8 cellular contexts compared by ENCODE assay signal in genomic region chr5:86917117-86917579, GRCh38.
DNase-seq lines count a peak whose midpoint lies in the region; ATAC-seq, FAIRE-seq and TF ChIP-seq lines count a peak whose summit lies in the region.

No MANE protein-coding gene starts in this region.

- CTCF ChIA-PET in RWPE1 (lab: Yijun Ruan, JAX): interaction anchor here (0.5 to 0.9 kb wide), 2 partner anchors 25 to 1407 kb away, joined by 3 to 4 read pairs; no protein-coding TSS in a partner anchor
- CTCF ChIA-PET in H1 (lab: Charles Lee; ENCODE audit: partially characterized antibody): interaction anchor here (1.3 to 1.5 kb wide), 2 partner anchors 37 to 40 kb away, joined by 4 read pairs; no protein-coding TSS in a partner anchor

- no peak overlapping the region for H4K91ac ChIP-seq in H1 (replicated peaks; ENCODE audit: insufficient read length, low read length)

- no peak overlapping the region for H3K4ac ChIP-seq in H1 (replicated peaks; ENCODE audit: insufficient read length, low read depth, low read length)

- H3K27me3 ChIP-seq in H1 (replicated peaks in 1 of 4; ENCODE audit: control insufficient read depth in 3 of 4, extremely low read depth in 1 of 4, insufficient read depth in 3 of 4, low read length in 3 of 4): no peaks in the 10 kb centered on the region
- H3K27me3 ChIP-seq in colonic mucosa: no peaks in the 10 kb centered on the region

- 78% methylated on average over 2 of the region's 2 CpGs; no CpG with 5 or more reads in 1 of the 2 experiments for WGBS in H1 (ENCODE audit: extremely low coverage in 1 of 2, insufficient coverage in 1 of 2, insufficient read length in 1 of 2, insufficient replicate concordance in 2 of 2, low coverage in 1 of 2, low lambda C conversion rate in 2 of 2, missing lambda C conversion rate in 1 of 2), 2 experiments

- H3K79me2 ChIP-seq in H1 (ENCODE audit: control insufficient read depth in 1 of 2, insufficient read depth in 2 of 2, low read length in 2 of 2): no peaks in the 10 kb centered on the region

- no peak overlapping the region for H3K14ac ChIP-seq in H1 (ENCODE audit: insufficient read length)

- H2AFZ ChIP-seq in H1 (ENCODE audit: low read length): no peak overlapping the region

- no peak overlapping the region for H4K5ac ChIP-seq in H1 (ENCODE audit: insufficient read length, low read depth, low read length)

- H3K36me3 ChIP-seq in H1 (ENCODE audit: control insufficient read depth in 2 of 4, insufficient read depth in 4 of 4, low read length in 3 of 4) (no peaks in the 10 kb centered on the region), colonic mucosa (no peaks in the 10 kb centered on the region)

- H2BK5ac ChIP-seq in H1 (ENCODE audit: low read depth, low read length): no peak overlapping the region

- H3K9ac ChIP-seq in H1 (replicated peaks in 1 of 4; ENCODE audit: extremely low read depth in 1 of 4, low read depth in 3 of 4, low read length in 3 of 4) (no peak overlapping the region), colonic mucosa (ENCODE audit: low read depth in 2 of 2, low read length in 2 of 2) (no peak overlapping the region)

- H3K4me3 Mint-ChIP-seq in activated T-cell treated with anti-CD3 and anti-CD28 coated beads, Interleukin-2, amount 50 U/mL, for 4 hours: no peak overlapping the region

- TF ChIP-seq EP300 in H1 (IDR thresholded peaks at IDR 0.05; ENCODE audit: borderline replicate concordance in 1 of 2, low read depth in 2 of 2, low read length in 2 of 2): no peak

- H3K23me2 ChIP-seq in H1 (ENCODE audit: low read depth, low read length): no peaks in the 10 kb centered on the region

- POLR2A ChIA-PET in RWPE1 (lab: Yijun Ruan, JAX; ENCODE audit: low non-redundant PET) (no interaction called here), H1 (lab: Charles Lee; ENCODE audit: partially characterized antibody) (no interaction called here)

- no peak overlapping the region for H2AK5ac ChIP-seq in H1 (ENCODE audit: low read depth, low read length)

- no peak for TF ChIP-seq RAD21 in H1 (IDR thresholded peaks at IDR 0.05 in 1 of 2, conservative IDR thresholded peaks at IDR 0.05 in 1 of 2; ENCODE audit: low read depth in 2 of 2, low read length in 2 of 2)

- peak; percentile 28 to 65 for ATAC-seq in activated T-cell treated with anti-CD3 and anti-CD28 coated beads, Interleukin-2, amount 50 U/mL, for 4 hours
- no peak for ATAC-seq in HG03521 (IDR thresholded peaks at IDR 0.05; ENCODE audit: unreplicated experiment)
- no peak for ATAC-seq in HG03159 (IDR thresholded peaks at IDR 0.05; ENCODE audit: unreplicated experiment)

- TF ChIP-seq CTCF in RWPE1 (conservative IDR thresholded peaks at IDR 0.05; ENCODE audit: low read depth) (no peak), H1 (IDR thresholded peaks at IDR 0.05; ENCODE audit: control extremely low read depth in 1 of 3, insufficient read depth in 1 of 3, low read depth in 1 of 3, low read length in 3 of 3) (no peak), colonic mucosa (IDR thresholded peaks at IDR 0.05) (no peak)

- no peak for TF ChIP-seq POLR2A in H1 (IDR thresholded peaks at IDR 0.05; ENCODE audit: control extremely low read depth in 1 of 2, low read depth in 2 of 2, low read length in 2 of 2)

- H3K4me3 ChIP-seq in H1 (ENCODE audit: extremely low read depth in 1 of 4, insufficient read depth in 2 of 4, low read depth in 3 of 4, low read length in 4 of 4) (no peak overlapping the region), skeletal muscle cell (ENCODE audit: low read depth, low read length) (no peak overlapping the region), colonic mucosa (no peak overlapping the region)

- no peak overlapping the region for H2BK120ac ChIP-seq in H1 (replicated peaks; ENCODE audit: low read depth, low read length)

- no peaks in the 10 kb centered on the region for H3K9me3 Mint-ChIP-seq in activated T-cell treated with anti-CD3 and anti-CD28 coated beads, Interleukin-2, amount 50 U/mL, for 4 hours

- H3K27ac ChIP-seq in RWPE1 (no peak overlapping the region), H1 (ENCODE audit: low read depth, low read length) (no peak overlapping the region), colonic mucosa (no peak overlapping the region)

- no peak overlapping the region for H3K4me2 ChIP-seq in H1 (ENCODE audit: insufficient read depth in 1 of 2, low read depth in 2 of 2, low read length in 2 of 2)

- H3K56ac ChIP-seq in H1 (replicated peaks; ENCODE audit: insufficient read length, low read depth, low read length): no peak overlapping the region

- no peak overlapping the region for H2BK12ac ChIP-seq in H1 (ENCODE audit: low read depth, low read length)

- no peaks in the 10 kb centered on the region for H3K4me1 ChIP-seq in H1 (replicated peaks in 1 of 4; ENCODE audit: control insufficient read depth in 3 of 4, insufficient read depth in 4 of 4, low read length in 3 of 4)
- no peaks in the 10 kb centered on the region for H3K4me1 ChIP-seq in colonic mucosa

- H3K27me3 Mint-ChIP-seq in activated T-cell treated with anti-CD3 and anti-CD28 coated beads, Interleukin-2, amount 50 U/mL, for 4 hours (ENCODE audit: low read depth): peaks cover 3% of the 10 kb centered on the region

- no peak overlapping the region for H2BK15ac ChIP-seq in H1 (ENCODE audit: low read length)

- H4K8ac ChIP-seq in H1 (ENCODE audit: extremely low read depth, insufficient read depth, low read length): no peak overlapping the region

- H4K20me1 ChIP-seq in H1 (replicated peaks in 1 of 2; ENCODE audit: control insufficient read depth in 1 of 2, insufficient read depth in 2 of 2, low read length in 2 of 2): no peaks in the 10 kb centered on the region

- no peak overlapping the region for H3K23ac ChIP-seq in H1 (ENCODE audit: insufficient read length)

- no peak overlapping the region for H3K18ac ChIP-seq in H1 (ENCODE audit: extremely low read depth, low read length)

- H3K4me1 Mint-ChIP-seq in activated T-cell treated with anti-CD3 and anti-CD28 coated beads, Interleukin-2, amount 50 U/mL, for 4 hours (ENCODE audit: low read depth): peaks cover 8% of the 10 kb centered on the region

- no peaks in the 10 kb centered on the region for H3K36me3 Mint-ChIP-seq in activated T-cell treated with anti-CD3 and anti-CD28 coated beads, Interleukin-2, amount 50 U/mL, for 4 hours (ENCODE audit: insufficient read depth)

- no peak for DNase-seq in activated T-cell treated with anti-CD3 and anti-CD28 coated beads, Interleukin-2, amount 50 U/mL, for 4 hours
- DNase-seq in activated T-cell treated with anti-CD3 and anti-CD28 coated beads for 4 hours (no peak), RWPE1 (ENCODE audit: low spot score) (peak; percentile 12), H1 (ENCODE audit: low read depth in 1 of 2, low spot score in 2 of 2) (peak in 1 of 2 experiments; percentile 47), skeletal muscle cell (ENCODE audit: low read depth) (peak; percentile 4), colonic mucosa (no peak)

- H3K79me1 ChIP-seq in H1 (ENCODE audit: low read depth, low read length): no peaks in the 10 kb centered on the region

- no peak overlapping the region for H2BK20ac ChIP-seq in H1 (ENCODE audit: low read length)

- intact Hi-C loops in colonic mucosa (cut with DNase I): no loop called here

- H3K9me3 ChIP-seq in H1 (ENCODE audit: insufficient read depth in 2 of 2, low read depth in 1 of 2, low read length in 1 of 2): no peaks in the 10 kb centered on the region
- no peaks in the 10 kb centered on the region for H3K9me3 ChIP-seq in colonic mucosa

- FAIRE-seq in H1 (lab: Jason Lieb, UNC): peak; percentile 62

TF ChIP-seq in H1, 55 proteins besides CTCF, POLR2A, EP300 and RAD21:
- no peak for TF ChIP-seq MAFK (IDR thresholded peaks at IDR 0.05; ENCODE audit: low read depth, low read length)
- no peak for TF ChIP-seq TBP (IDR thresholded peaks at IDR 0.05; ENCODE audit: low read depth, low read length)
- TF ChIP-seq GABPA (IDR thresholded peaks at IDR 0.05; ENCODE audit: borderline replicate concordance, insufficient read depth, low read length): no peak
- TF ChIP-seq CHD2 (IDR thresholded peaks at IDR 0.05; ENCODE audit: low read length): no peak
- TF ChIP-seq KDM5A (IDR thresholded peaks at IDR 0.05; ENCODE audit: low read length): no peak
- no peak for TF ChIP-seq EZH2 (IDR thresholded peaks at IDR 0.05; ENCODE audit: low read depth, low read length, severe bottlenecking)
- TF ChIP-seq JUND (IDR thresholded peaks at IDR 0.05; ENCODE audit: low read length): no peak
- TF ChIP-seq SIRT6 (IDR thresholded peaks at IDR 0.05; ENCODE audit: low read length): no peak
- TF ChIP-seq RNF2 (IDR thresholded peaks at IDR 0.05; ENCODE audit: borderline replicate concordance, low read depth, low read length, missing control alignments, poor library complexity, severe bottlenecking): no peak
- no peak for TF ChIP-seq TEAD4 (IDR thresholded peaks at IDR 0.05; ENCODE audit: low read depth, low read length)
- no peak for TF ChIP-seq SP1 (IDR thresholded peaks at IDR 0.05; ENCODE audit: low read depth, low read length)
- TF ChIP-seq SAP30 (IDR thresholded peaks at IDR 0.05; ENCODE audit: insufficient read depth, insufficient replicate concordance, low read length): no peak
- TF ChIP-seq USF2 (IDR thresholded peaks at IDR 0.05; ENCODE audit: low read length): no peak
- no peak for TF ChIP-seq HDAC2 (IDR thresholded peaks at IDR 0.05; ENCODE audit: borderline replicate concordance in 1 of 2, low read depth in 2 of 2, low read length in 2 of 2)
- no peak for TF ChIP-seq JUN (IDR thresholded peaks at IDR 0.05; ENCODE audit: low read depth, low read length)

Comparison
In these comparisons a context has a peak if more than half of its experiments do, and no peak if none do; other contexts are left out.
1. ATAC-seq: peak in activated T-cell treated with anti-CD3 and anti-CD28 coated beads, Interleukin-2, amount 50 U/mL, for 4 hours (2 of 2); none in HG03521 (single experiment) and HG03159 (single experiment).
2. DNase-seq: peak in RWPE1 (single experiment) and skeletal muscle cell (single experiment); none in activated T-cell treated with anti-CD3 and anti-CD28 coated beads, Interleukin-2, amount 50 U/mL, for 4 hours (single experiment), activated T-cell treated with anti-CD3 and anti-CD28 coated beads for 4 hours (single experiment) and colonic mucosa (single experiment).